11 cellular contexts compared by ENCODE assay signal in genomic region chr13:83065136-83065535, GRCh38.
DNase-seq lines count a peak whose midpoint lies in the region; ATAC-seq and TF ChIP-seq lines count a peak whose summit lies in the region.
"Had no signal": no experiment of that assay in that cellular context is flagged by ENCODE, and none has a peak within 500 bp of the region (broad histone marks: within the 10 kb centered on the region; RNA-seq: fewer than 3 reads in every experiment).

No MANE protein-coding gene starts in this region.

- H3K36me3 ChIP-seq in MG63: peaks cover 19% of the 10 kb centered on the region
- H3K36me3 ChIP-seq: neural progenitor cell had no signal

- H3K27me3 Mint-ChIP-seq in osteocyte (ENCODE audit: unreplicated experiment): no peaks in the 10 kb centered on the region
- H3K27me3 Mint-ChIP-seq in activated T-helper 17 cell treated with anti-CD3 and anti-CD28 coated beads, Interleukin-2, amount 50 U/mL, for 72 hours: no peaks in the 10 kb centered on the region
- no peaks in the 10 kb centered on the region for H3K27me3 Mint-ChIP-seq in stimulated activated naive CD8-positive, alpha-beta T cell treated with anti-CD3 and anti-CD28 coated beads, Interleukin-15, amount 100 ng/mL, for 72 hours
- H3K27me3 Mint-ChIP-seq: activated T-cell treated with anti-CD3 and anti-CD28 coated beads, Interleukin-2, amount 50 U/mL, for 24 hours had no signal

- TF ChIP-seq CTCF in osteocyte (IDR thresholded peaks at IDR 0.05): no peak

- peaks cover 4% of the 10 kb centered on the region for H3K9me3 Mint-ChIP-seq in osteocyte (ENCODE audit: unreplicated experiment)
- no peaks in the 10 kb centered on the region for H3K9me3 Mint-ChIP-seq in activated T-helper 17 cell treated with anti-CD3 and anti-CD28 coated beads, Interleukin-2, amount 50 U/mL, for 72 hours
- H3K9me3 Mint-ChIP-seq in stimulated activated naive CD8-positive, alpha-beta T cell treated with anti-CD3 and anti-CD28 coated beads, Interleukin-15, amount 100 ng/mL, for 72 hours: no peaks in the 10 kb centered on the region
- H3K9me3 Mint-ChIP-seq: neural progenitor cell had no signal

- peak overlapping the region; percentile 13 for H3K27ac Mint-ChIP-seq in osteocyte (ENCODE audit: unreplicated experiment)
- no peak overlapping the region for H3K27ac Mint-ChIP-seq in activated T-helper 17 cell treated with anti-CD3 and anti-CD28 coated beads, Interleukin-2, amount 50 U/mL, for 72 hours
- H3K27ac Mint-ChIP-seq in stimulated activated naive CD8-positive, alpha-beta T cell treated with anti-CD3 and anti-CD28 coated beads, Interleukin-15, amount 100 ng/mL, for 72 hours: no peak overlapping the region
- H3K27ac Mint-ChIP-seq: activated T-cell treated with anti-CD3 and anti-CD28 coated beads, Interleukin-2, amount 50 U/mL, for 24 hours; neural progenitor cell had no signal

- H3K4me3 ChIP-seq in MG63: no peak overlapping the region
- H3K4me3 ChIP-seq: neural progenitor cell had no signal

- H3K9me3 ChIP-seq in MG63: no peaks in the 10 kb centered on the region; the same call in 1 of the 2 replicates

- H3K36me3 Mint-ChIP-seq in osteocyte (ENCODE audit: unreplicated experiment): no peaks in the 10 kb centered on the region
- H3K36me3 Mint-ChIP-seq in activated T-helper 17 cell treated with anti-CD3 and anti-CD28 coated beads, Interleukin-2, amount 50 U/mL, for 72 hours (ENCODE audit: low read depth): no peaks in the 10 kb centered on the region
- H3K36me3 Mint-ChIP-seq: neural progenitor cell had no signal

- no peak overlapping the region for H3K4me3 Mint-ChIP-seq in osteocyte (ENCODE audit: unreplicated experiment)
- no peak overlapping the region for H3K4me3 Mint-ChIP-seq in activated T-helper 17 cell treated with anti-CD3 and anti-CD28 coated beads, Interleukin-2, amount 50 U/mL, for 72 hours
- no peak overlapping the region for H3K4me3 Mint-ChIP-seq in stimulated activated naive CD8-positive, alpha-beta T cell treated with anti-CD3 and anti-CD28 coated beads, Interleukin-15, amount 100 ng/mL, for 72 hours
- H3K4me3 Mint-ChIP-seq: activated T-cell treated with anti-CD3 and anti-CD28 coated beads, Interleukin-2, amount 50 U/mL, for 24 hours; neural progenitor cell had no signal

- ATAC-seq in activated T-helper 17 cell treated with anti-CD3 and anti-CD28 coated beads, Interleukin-2, amount 50 U/mL, for 72 hours (replicated peaks): no peak
- ATAC-seq in stimulated activated naive CD8-positive, alpha-beta T cell treated with anti-CD3 and anti-CD28 coated beads, Interleukin-15, amount 100 ng/mL, for 72 hours: no peak
- no peak for ATAC-seq in HG03196 (IDR thresholded peaks at IDR 0.05; ENCODE audit: unreplicated experiment)

- peaks cover 13% of the 10 kb centered on the region for H3K4me1 Mint-ChIP-seq in osteocyte (ENCODE audit: unreplicated experiment)
- H3K4me1 Mint-ChIP-seq in activated T-helper 17 cell treated with anti-CD3 and anti-CD28 coated beads, Interleukin-2, amount 50 U/mL, for 72 hours: no peaks in the 10 kb centered on the region
- H3K4me1 Mint-ChIP-seq in stimulated activated naive CD8-positive, alpha-beta T cell treated with anti-CD3 and anti-CD28 coated beads, Interleukin-15, amount 100 ng/mL, for 72 hours: no peaks in the 10 kb centered on the region
- H3K4me1 Mint-ChIP-seq: neural progenitor cell had no signal

- DNase-seq in AG08396 (ENCODE audit: low spot score) (peak; percentile 10), MG63 (peak; percentile 93), fibroblast of peridontal ligament (ENCODE audit: extremely low read depth) (peak; percentile 97), osteocyte (ENCODE audit: extremely low spot score, unreplicated experiment) (no peak), NCI-H2196 treated with DMSO at 0.1 percent for 48 hours (lab: John Stamatoyannopoulos, UW; ENCODE audit: unreplicated experiment) (no peak)
- no peak for DNase-seq in stimulated activated naive CD8-positive, alpha-beta T cell treated with anti-CD3 and anti-CD28 coated beads, Interleukin-15, amount 100 ng/mL, for 72 hours
- DNase-seq: activated T-cell treated with anti-CD3 and anti-CD28 coated beads, Interleukin-2, amount 50 U/mL, for 24 hours; NCI-H187 had no signal

- no peaks in the 10 kb centered on the region for H3K27me3 ChIP-seq in MG63
- H3K27me3 ChIP-seq: neural progenitor cell had no signal

Comparison
In these comparisons a context has a peak if more than half of its experiments do, and no peak if none do; other contexts are left out.
1. DNase-seq: peak in AG08396 (single experiment), MG63 (single experiment) and fibroblast of peridontal ligament (single experiment); none in osteocyte (single experiment), NCI-H2196 treated with DMSO at 0.1 percent for 48 hours (single experiment) and stimulated activated naive CD8-positive, alpha-beta T cell treated with anti-CD3 and anti-CD28 coated beads, Interleukin-15, amount 100 ng/mL, for 72 hours (0 of 2).